ENCODE assay signal across 23 cellular contexts in the genomic region with DNA sequence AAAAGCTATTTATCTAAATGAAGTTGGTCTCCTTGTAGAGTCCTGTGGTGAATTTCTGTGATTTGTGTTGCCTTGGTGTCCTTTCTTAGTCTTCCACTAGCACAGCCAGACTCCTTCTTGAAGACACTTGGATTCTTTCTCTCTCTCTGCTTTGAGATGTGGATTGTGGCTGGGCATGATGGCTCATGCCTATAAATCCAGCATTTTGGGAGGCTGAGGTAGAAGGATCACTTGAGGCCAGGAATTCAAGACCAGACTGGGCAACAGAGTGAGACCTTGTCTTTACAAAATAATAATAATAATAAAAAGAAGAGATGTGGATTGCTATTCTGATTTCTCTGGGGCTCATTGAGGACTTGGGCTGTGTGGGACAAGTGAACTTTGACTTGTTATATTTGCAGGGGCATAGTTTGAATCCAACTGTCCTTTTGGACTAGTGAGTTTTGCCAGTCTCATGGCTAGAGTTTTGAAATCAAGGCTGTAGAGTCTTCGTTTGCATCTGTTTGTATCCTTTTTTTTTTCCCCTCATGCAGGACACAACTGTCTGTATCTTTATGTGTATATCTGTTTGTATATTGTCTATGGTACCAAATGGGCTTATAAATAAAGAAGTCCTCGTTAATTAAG.
"Had no signal": no experiment of that assay in that cellular context is flagged by ENCODE, and none has a peak within 500 bp of the region (broad histone marks: within the 10 kb centered on the region; RNA-seq: fewer than 3 reads in every experiment).

No MANE protein-coding gene starts in this region.

- H3K4me1 ChIP-seq: colonic mucosa, gastroesophageal sphincter, heart left ventricle, left ventricle myocardium inferior, lower lobe of right lung had no signal

- H3K36me3 ChIP-seq: colonic mucosa, esophagus squamous epithelium, gastroesophageal sphincter, heart left ventricle, left ventricle myocardium inferior, lower lobe of right lung had no signal

- ATAC-seq: effector memory CD8-positive, alpha-beta T cell; esophagus mucosa; gastroesophageal sphincter; heart left ventricle; left cardiac atrium; lower lobe of right lung had no signal

- H3K9me3 Mint-ChIP-seq: dendritic cell treated with granulocyte-macrophage colony-stimulating factor and Interleukin-4, amounts not matched to agents 40 ng/mL and 50 ng/mL, for 4 days; effector memory CD8-positive, alpha-beta T cell; endodermal cell had no signal

- FAIRE-seq: endometrium, islet of Langerhans, keratinocyte had no signal

- H3K27me3 Mint-ChIP-seq: dendritic cell treated with granulocyte-macrophage colony-stimulating factor and Interleukin-4, amounts not matched to agents 40 ng/mL and 50 ng/mL, for 4 days; effector memory CD8-positive, alpha-beta T cell had no signal

- DNase-seq: colonic mucosa; cortex of kidney; effector CD8-positive, alpha-beta T cell; effector memory CD8-positive, alpha-beta T cell; endodermal cell; erythroblast; esophagus squamous epithelium; foreskin fibroblast; foreskin melanocyte; heart left ventricle; hippocampal formation; left cardiac atrium; left ventricle myocardium inferior; lower lobe of right lung; mesenchymal stem cell; midbrain had no signal

- H3K4me1 Mint-ChIP-seq: endodermal cell had no signal

- H3K4me3 ChIP-seq: colonic mucosa, esophagus squamous epithelium, gastroesophageal sphincter, heart left ventricle, left ventricle myocardium inferior, lower lobe of right lung had no signal

- H3K27ac ChIP-seq: colonic mucosa, epithelial cell of prostate, esophagus squamous epithelium, gastroesophageal sphincter, heart left ventricle, left ventricle myocardium inferior, lower lobe of right lung had no signal

- H3K4me3 Mint-ChIP-seq: dendritic cell treated with granulocyte-macrophage colony-stimulating factor and Interleukin-4, amounts not matched to agents 40 ng/mL and 50 ng/mL, for 4 days; effector memory CD8-positive, alpha-beta T cell; endodermal cell had no signal

- H3K27me3 ChIP-seq: colonic mucosa, esophagus squamous epithelium, gastroesophageal sphincter, heart left ventricle had no signal

- H3K27ac Mint-ChIP-seq: dendritic cell treated with granulocyte-macrophage colony-stimulating factor and Interleukin-4, amounts not matched to agents 40 ng/mL and 50 ng/mL, for 4 days; effector memory CD8-positive, alpha-beta T cell; endodermal cell had no signal

- H3K9me3 ChIP-seq: colonic mucosa, esophagus squamous epithelium, gastroesophageal sphincter, heart left ventricle, left ventricle myocardium inferior, lower lobe of right lung had no signal
